Comparison of ENCODE assay signal across 8 cellular contexts in the genomic region with DNA sequence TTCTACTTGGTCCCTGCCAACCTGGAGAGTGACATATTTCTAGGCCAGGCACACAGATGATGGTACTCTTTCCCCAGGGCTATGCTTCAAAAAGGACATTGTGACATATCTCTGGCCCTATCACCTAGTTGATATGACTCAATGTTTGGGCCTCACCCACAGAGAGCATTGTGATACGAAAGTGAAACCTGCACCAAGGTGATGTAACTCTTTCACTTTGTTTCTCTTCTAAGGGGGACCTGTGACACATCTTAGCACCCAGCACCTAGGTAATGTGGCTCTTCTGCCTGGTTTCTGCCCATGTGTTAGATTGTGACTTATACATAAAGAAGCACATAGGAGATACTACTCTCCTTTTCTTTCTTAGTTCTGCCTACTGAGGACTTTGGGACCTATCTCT.
DNase-seq lines count a peak whose midpoint lies in the region; ATAC-seq lines count a peak whose summit lies in the region.
"Not testable (repeated sequence)": the region's sequence is repeated elsewhere in the genome, so short reads cannot be mapped to it uniquely, and the experiment has no call there.

No MANE protein-coding gene starts in this region.

- H3K4me3 Mint-ChIP-seq in stimulated activated effector memory CD8-positive, alpha-beta T cell treated with anti-CD3 and anti-CD28 coated beads, Interleukin-12 subunit alpha, Interleukin-12 subunit beta, amount 100 ng/mL, for 72 hours: not testable (repeated sequence)

- ATAC-seq in GM19035 (IDR thresholded peaks at IDR 0.05; ENCODE audit: unreplicated experiment) (peak; percentile 99), GM21515 (IDR thresholded peaks at IDR 0.05; ENCODE audit: unreplicated experiment) (peak; percentile 99), HG02642 (IDR thresholded peaks at IDR 0.05; ENCODE audit: poor library complexity, unreplicated experiment) (peak; percentile 97), HG03039 (IDR thresholded peaks at IDR 0.05; ENCODE audit: unreplicated experiment) (peak; percentile 74), HG03432 (IDR thresholded peaks at IDR 0.05; ENCODE audit: unreplicated experiment) (peak; percentile 99), HG03565 (IDR thresholded peaks at IDR 0.05; ENCODE audit: unreplicated experiment) (peak; percentile 96)
- peak; percentile 81 to 96 for ATAC-seq in activated naive CD4-positive, alpha-beta T cell treated with anti-CD3 and anti-CD28 coated beads, Interleukin-2, amount 50 U/mL, for 72 hours
- ATAC-seq in stimulated activated effector memory CD8-positive, alpha-beta T cell treated with anti-CD3 and anti-CD28 coated beads, Interleukin-12 subunit alpha, Interleukin-12 subunit beta, amount 100 ng/mL, for 72 hours: peak; percentile 94

- not testable (repeated sequence) for H3K36me3 Mint-ChIP-seq in activated naive CD4-positive, alpha-beta T cell treated with anti-CD3 and anti-CD28 coated beads, Interleukin-2, amount 50 U/mL, for 72 hours; stimulated activated effector memory CD8-positive, alpha-beta T cell treated with anti-CD3 and anti-CD28 coated beads, Interleukin-12 subunit alpha, Interleukin-12 subunit beta, amount 100 ng/mL, for 72 hours

- not testable (repeated sequence) for H3K4me1 Mint-ChIP-seq in stimulated activated effector memory CD8-positive, alpha-beta T cell treated with anti-CD3 and anti-CD28 coated beads, Interleukin-12 subunit alpha, Interleukin-12 subunit beta, amount 100 ng/mL, for 72 hours

- H3K9me3 Mint-ChIP-seq in activated naive CD4-positive, alpha-beta T cell treated with anti-CD3 and anti-CD28 coated beads, Interleukin-2, amount 50 U/mL, for 72 hours; stimulated activated effector memory CD8-positive, alpha-beta T cell treated with anti-CD3 and anti-CD28 coated beads, Interleukin-12 subunit alpha, Interleukin-12 subunit beta, amount 100 ng/mL, for 72 hours: not testable (repeated sequence)

- H3K27ac Mint-ChIP-seq in activated naive CD4-positive, alpha-beta T cell treated with anti-CD3 and anti-CD28 coated beads, Interleukin-2, amount 50 U/mL, for 72 hours; stimulated activated effector memory CD8-positive, alpha-beta T cell treated with anti-CD3 and anti-CD28 coated beads, Interleukin-12 subunit alpha, Interleukin-12 subunit beta, amount 100 ng/mL, for 72 hours: not testable (repeated sequence)

- not testable (repeated sequence) for DNase-seq in activated naive CD4-positive, alpha-beta T cell treated with anti-CD3 and anti-CD28 coated beads, Interleukin-2, amount 50 U/mL, for 72 hours (ENCODE audit: low spot score in 2 of 2); stimulated activated effector memory CD8-positive, alpha-beta T cell treated with anti-CD3 and anti-CD28 coated beads, Interleukin-12 subunit alpha, Interleukin-12 subunit beta, amount 100 ng/mL, for 72 hours (ENCODE audit: low spot score in 2 of 2)
